ENCODE assay signal across 11 cellular contexts in genomic region chr18:5463390-5463789, GRCh38.
DNase-seq lines count a peak whose midpoint lies in the region; ATAC-seq and TF ChIP-seq lines count a peak whose summit lies in the region.
"Had no signal": no experiment of that assay in that cellular context is flagged by ENCODE, and none has a peak within 500 bp of the region (broad histone marks: within the 10 kb centered on the region; RNA-seq: fewer than 3 reads in every experiment).

No MANE protein-coding gene starts in this region.

- H3K4me2 ChIP-seq in H9 (ENCODE audit: insufficient read depth, insufficient read length, low read length): no peak overlapping the region

- no peak overlapping the region for H2AFZ ChIP-seq in H9 (ENCODE audit: low read length)

- WGBS in psoas muscle, 3 donors: 64 to 69% (median 68%) methylated on average over 5 of the region's 5 CpGs
- WGBS in H9 (ENCODE audit: extremely low coverage, insufficient read length, low lambda C conversion rate): no CpG with 5 or more reads among the region's 5 CpGs

- no peak overlapping the region for H2AK5ac ChIP-seq in H9 (ENCODE audit: insufficient read length, low read length)

- H4K5ac ChIP-seq in H9 (ENCODE audit: insufficient read length, low read depth, low read length): no peak overlapping the region

- H3K79me1 ChIP-seq in H9 (ENCODE audit: insufficient read depth, low read depth, low read length, poor library complexity, severe bottlenecking): no peaks in the 10 kb centered on the region

- H3K27ac Mint-ChIP-seq in H9: no peak overlapping the region; a peak in 1 of 7 replicates
- H3K27ac Mint-ChIP-seq: activated T-helper 17 cell treated with anti-CD3 and anti-CD28 coated beads, Interleukin-2, amount 50 U/mL, for 72 hours had no signal

- no peak overlapping the region for H3K9ac ChIP-seq in H9 (ENCODE audit: extremely low read depth, insufficient read length, low read length)

- no peak overlapping the region for H3K4me3 Mint-ChIP-seq in H9
- H3K4me3 Mint-ChIP-seq: activated T-helper 17 cell treated with anti-CD3 and anti-CD28 coated beads, Interleukin-2, amount 50 U/mL, for 72 hours had no signal

- no peaks in the 10 kb centered on the region for H3K36me3 ChIP-seq in psoas muscle (ENCODE audit: insufficient read depth in 1 of 2, low read depth in 1 of 2)

- no peak overlapping the region for H3K23ac ChIP-seq in H9 (ENCODE audit: insufficient read length, low read depth, low read length)

- H3K27ac ChIP-seq in psoas muscle (no peak overlapping the region), H9 (ENCODE audit: insufficient read length, low read depth, low read length) (no peak overlapping the region)

- H2BK20ac ChIP-seq in H9 (ENCODE audit: low read depth, low read length, poor library complexity, severe bottlenecking): no peak overlapping the region

- no peak overlapping the region for H4K8ac ChIP-seq in H9 (replicated peaks; ENCODE audit: insufficient read length, low read depth, low read length)

- H3K9me3 ChIP-seq in psoas muscle: no peaks in the 10 kb centered on the region
- no peaks in the 10 kb centered on the region for H3K9me3 ChIP-seq in H9 (ENCODE audit: control insufficient read depth, low read depth, low read length)

- no peak overlapping the region for H3K14ac ChIP-seq in H9 (ENCODE audit: insufficient read depth, low read length)

- no peak overlapping the region for H3K56ac ChIP-seq in H9 (ENCODE audit: insufficient read length, low read depth, low read length)

- H3K9me3 Mint-ChIP-seq in H9: no peaks in the 10 kb centered on the region
- H3K9me3 Mint-ChIP-seq: activated T-helper 17 cell treated with anti-CD3 and anti-CD28 coated beads, Interleukin-2, amount 50 U/mL, for 72 hours had no signal

- H3K79me2 ChIP-seq in H9 (ENCODE audit: insufficient read depth, low read length): no peaks in the 10 kb centered on the region

- ATAC-seq in psoas muscle: peak; percentile 40 to 80 (median 68)
- no peak for ATAC-seq in HG03469 (IDR thresholded peaks at IDR 0.05; ENCODE audit: unreplicated experiment)
- ATAC-seq in HG02623 (IDR thresholded peaks at IDR 0.05; ENCODE audit: unreplicated experiment): no peak
- ATAC-seq in HG03378 (IDR thresholded peaks at IDR 0.05; ENCODE audit: unreplicated experiment): no peak
- ATAC-seq: activated T-helper 17 cell treated with anti-CD3 and anti-CD28 coated beads, Interleukin-2, amount 50 U/mL, for 72 hours had no signal

- H3K27me3 Mint-ChIP-seq in H9 (ENCODE audit: low read depth): no peaks in the 10 kb centered on the region

- no peaks in the 10 kb centered on the region for H3K4me1 ChIP-seq in psoas muscle
- no peaks in the 10 kb centered on the region for H3K4me1 ChIP-seq in H9 (ENCODE audit: insufficient read depth, low read length)

- no peak overlapping the region for H2BK120ac ChIP-seq in H9 (ENCODE audit: low read depth, low read length, poor library complexity, severe bottlenecking)

- peaks cover 4 to 16% of the 10 kb centered on the region in 2 experiments; a peak in 3 of 4 replicates for H3K4me1 Mint-ChIP-seq in H9
- H3K4me1 Mint-ChIP-seq: activated T-helper 17 cell treated with anti-CD3 and anti-CD28 coated beads, Interleukin-2, amount 50 U/mL, for 72 hours had no signal

- H3K4ac ChIP-seq in H9 (ENCODE audit: low read depth, low read length): no peak overlapping the region

- DNase-seq in DMS79 (lab: John Stamatoyannopoulos, UW) (peak; percentile 39), OCI-M1 (lab: John Stamatoyannopoulos, UW) (peak; percentile 8), foreskin fibroblast (peak; percentile 26 to 87), psoas muscle (peak; percentile 77 to 82), H9 (no peak)
- DNase-seq: COR-L47; stimulated activated CD4-positive, alpha-beta T cell treated with anti-CD3 and anti-CD28 coated beads, Interleukin-15, amount 100 ng/mL, for 24 hours had no signal

- H4K91ac ChIP-seq in H9 (ENCODE audit: insufficient read length, low read depth, low read length): no peak overlapping the region

- TF ChIP-seq CTCF in foreskin fibroblast (IDR thresholded peaks at IDR 0.05; ENCODE audit: low read depth, low read length): no peak
- TF ChIP-seq CTCF in psoas muscle (IDR thresholded peaks at IDR 0.05): no peak
- TF ChIP-seq CTCF in H9 (conservative IDR thresholded peaks at IDR 0.05): no peak

- intact Hi-C loops in psoas muscle (cut with DNase I): no loop called here

- H4K20me1 ChIP-seq in H9 (ENCODE audit: control insufficient read depth, insufficient read depth, insufficient read length): no peaks in the 10 kb centered on the region

- H3K23me2 ChIP-seq in H9 (ENCODE audit: insufficient read length, low read depth, low read length, poor library complexity, severe bottlenecking): no peaks in the 10 kb centered on the region

- no peak overlapping the region for H2BK15ac ChIP-seq in H9 (ENCODE audit: low read depth, low read length)

- H2BK12ac ChIP-seq in H9 (ENCODE audit: insufficient read length, low read depth, low read length): no peak overlapping the region

- no peak overlapping the region for H3T11ph ChIP-seq in H9 (ENCODE audit: low read length)

- H3K18ac ChIP-seq in H9 (ENCODE audit: insufficient read length, low read depth, low read length): no peak overlapping the region

- H3K4me3 ChIP-seq in foreskin fibroblast (ENCODE audit: low read depth in 1 of 2, low read length in 2 of 2) (no peak overlapping the region), psoas muscle (no peak overlapping the region)

- no peak overlapping the region for H2BK5ac ChIP-seq in H9 (ENCODE audit: insufficient read length, low read length)

- H3K36me3 Mint-ChIP-seq in H9 (ENCODE audit: insufficient read depth in 1 of 3, low read depth in 3 of 3): no peaks in the 10 kb centered on the region

- H3K27me3 ChIP-seq in psoas muscle (ENCODE audit: insufficient read depth in 3 of 3, low read length in 2 of 3) (no peaks in the 10 kb centered on the region), H9 (ENCODE audit: insufficient read depth, low read length) (no peaks in the 10 kb centered on the region)

Comparison
In these comparisons a context has a peak if more than half of its experiments do, and no peak if none do; other contexts are left out.
1. ATAC-seq: peak in psoas muscle (4 of 4); none in HG03469 (single experiment), HG02623 (single experiment) and HG03378 (single experiment).